Comparison of ENCODE assay signal across 7 cellular contexts in the genomic region with DNA sequence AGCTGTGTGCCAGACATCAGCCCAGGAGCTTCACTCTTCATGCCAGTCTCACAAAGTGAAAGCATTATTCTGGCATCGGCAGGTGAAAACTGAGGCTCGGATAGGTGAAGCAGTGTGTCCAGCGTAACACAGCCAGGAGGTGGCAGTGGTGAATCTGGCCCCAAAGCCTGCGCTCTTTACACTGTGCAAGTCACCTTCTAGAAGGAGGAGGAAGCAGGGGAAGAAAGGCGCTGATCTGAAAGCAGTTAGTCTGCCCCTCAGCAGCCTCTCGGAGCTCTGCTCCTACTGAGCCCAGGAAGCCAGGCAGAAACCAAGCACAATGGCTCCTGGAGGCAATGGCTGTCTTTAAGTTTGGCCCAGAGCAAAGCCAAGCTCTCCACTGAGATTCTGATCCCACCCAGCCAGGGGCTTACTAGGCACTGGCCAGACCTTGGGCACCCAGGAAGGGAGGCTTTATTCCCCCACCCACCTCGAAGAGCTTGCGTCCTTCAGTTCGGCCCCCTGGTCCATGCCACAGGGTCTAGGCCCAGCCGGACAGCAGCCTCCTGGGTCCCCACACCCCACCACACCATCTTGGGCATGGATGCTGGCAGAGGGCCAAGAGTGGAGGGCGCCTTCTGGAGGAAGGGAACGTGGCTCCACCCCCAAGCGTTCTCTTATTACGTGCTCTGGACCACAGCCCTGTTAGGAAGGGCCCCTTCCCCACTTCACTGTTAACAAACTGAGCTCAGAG.
DNase-seq lines count a peak whose midpoint lies in the region; ATAC-seq and TF ChIP-seq lines count a peak whose summit lies in the region.

No MANE protein-coding gene starts in this region.

- ATAC-seq in GM18907 (IDR thresholded peaks at IDR 0.05; ENCODE audit: unreplicated experiment) (peak; percentile 68), WTC11 (peak; percentile 89), right lobe of liver (peak; percentile 57 to 84 (median 62)), HG03460 (IDR thresholded peaks at IDR 0.05; ENCODE audit: unreplicated experiment) (no peak)

- no peaks in the 10 kb centered on the region for H3K27me3 ChIP-seq in right lobe of liver

- intact Hi-C loops in right lobe of liver (cut with DNase I), result no loop called here

- POLR2A ChIA-PET in WTC11 (lab: Charles Lee), result interaction anchor here (0.8 to 1.2 kb wide), 3 partner anchors 9 to 102 kb away, joined by 3 to 5 read pairs (median 4); no protein-coding TSS in a partner anchor

- TF ChIP-seq CTCF in WTC11 (IDR thresholded peaks at IDR 0.05) (no peak), right lobe of liver (IDR thresholded peaks at IDR 0.05) (peak in 3 of 4 donors; percentile 23 to 38 (median 23))

- H3K4me1 ChIP-seq in right lobe of liver, result no peaks in the 10 kb centered on the region

- peak; percentile 33 for DNase-seq in Daoy (ENCODE audit: low read depth)
- peak; percentile 67 for DNase-seq in HPDE6-E6E7 (ENCODE audit: extremely low spot score)
- DNase-seq in WTC11 (ENCODE audit: low spot score), result peak; percentile 66
- peak in 1 of 3 donors; percentile 45 for DNase-seq in right lobe of liver
- DNase-seq in SW 1271 (lab: John Stamatoyannopoulos, UW), result no peak

- WGBS in right lobe of liver (ENCODE audit: insufficient coverage, low coverage, low lambda C conversion rate, missing lambda C conversion rate), result 44% methylated on average over 3 of the region's 14 CpGs

- CTCF ChIA-PET in WTC11 (lab: Charles Lee), result interaction anchor here (0.6 to 4.8 kb wide), 25 partner anchors 8 to 330 kb away, joined by 3 to 37 read pairs (median 5); partner anchors contain the start of gene GRID1

- H3K36me3 Mint-ChIP-seq in WTC11, result no peaks in the 10 kb centered on the region

- peaks cover 4% of the 10 kb centered on the region; the same call in 1 of the 2 replicates for H3K27me3 Mint-ChIP-seq in WTC11 (ENCODE audit: low read depth)

- H3K36me3 ChIP-seq in right lobe of liver, result no peaks in the 10 kb centered on the region

- H3K27ac ChIP-seq in right lobe of liver, result no peak overlapping the region

- no peak overlapping the region for H3K4me3 ChIP-seq in right lobe of liver

- H3K27ac Mint-ChIP-seq in WTC11, result no peak overlapping the region

- no peak for TF ChIP-seq POLR2A in right lobe of liver (IDR thresholded peaks at IDR 0.05)

- 0 out of 2 replicates have a peak, but pooled peaks cover 3% of the 10 kb centered on the region for H3K9me3 Mint-ChIP-seq in WTC11

- H3K4me1 Mint-ChIP-seq in WTC11, result peaks cover 20% of the 10 kb centered on the region

- H3K9me3 ChIP-seq in right lobe of liver, result no peaks in the 10 kb centered on the region

- no peak overlapping the region for H3K4me3 Mint-ChIP-seq in WTC11

TF ChIP-seq in WTC11, 78 proteins besides CTCF, POLR2A, EP300 and RAD21:
- TF ChIP-seq TCF7 (CRISPR knock-in tag; IDR thresholded peaks at IDR 0.05; ENCODE audit: low read depth), result no peak
- TF ChIP-seq MYBL2 (CRISPR knock-in tag; IDR thresholded peaks at IDR 0.05), result no peak
- TF ChIP-seq TP53 (CRISPR knock-in tag; IDR thresholded peaks at IDR 0.05), result no peak
- no peak for TF ChIP-seq ZNF532 (CRISPR knock-in tag; IDR thresholded peaks at IDR 0.05; ENCODE audit: borderline replicate concordance)
- no peak for TF ChIP-seq ATF1 (CRISPR knock-in tag; IDR thresholded peaks at IDR 0.05)
- no peak for TF ChIP-seq ELF4 (CRISPR knock-in tag; IDR thresholded peaks at IDR 0.05; ENCODE audit: low read depth)
- TF ChIP-seq GRHL2 (CRISPR knock-in tag; IDR thresholded peaks at IDR 0.05; ENCODE audit: insufficient replicate concordance, severe bottlenecking), result no peak
- no peak for TF ChIP-seq CREB1 (CRISPR knock-in tag; IDR thresholded peaks at IDR 0.05)
- TF ChIP-seq FOXP1 (CRISPR knock-in tag; IDR thresholded peaks at IDR 0.05; ENCODE audit: borderline replicate concordance), result no peak
- TF ChIP-seq ZNF317 (CRISPR knock-in tag; IDR thresholded peaks at IDR 0.05; ENCODE audit: borderline replicate concordance, low read depth), result no peak
- no peak for TF ChIP-seq E2F4 (CRISPR knock-in tag; IDR thresholded peaks at IDR 0.05; ENCODE audit: borderline replicate concordance, low read depth)
- no peak for TF ChIP-seq ZNF121 (CRISPR knock-in tag; IDR thresholded peaks at IDR 0.05)
- no peak for TF ChIP-seq NR3C1 (CRISPR knock-in tag; conservative IDR thresholded peaks at IDR 0.05; ENCODE audit: low read depth)
- no peak for TF ChIP-seq RORB (CRISPR knock-in tag; IDR thresholded peaks at IDR 0.05)
- no peak for TF ChIP-seq SMAD3 (CRISPR knock-in tag; IDR thresholded peaks at IDR 0.05; ENCODE audit: borderline replicate concordance)

Comparison
In these comparisons a context has a peak if more than half of its experiments do, and no peak if none do; other contexts are left out.
1. DNase-seq: peak in Daoy (single experiment), HPDE6-E6E7 (single experiment) and WTC11 (single experiment); none in SW 1271 (0 of 2).